ENCODE assay signal across 3 cellular contexts in the genomic region with DNA sequence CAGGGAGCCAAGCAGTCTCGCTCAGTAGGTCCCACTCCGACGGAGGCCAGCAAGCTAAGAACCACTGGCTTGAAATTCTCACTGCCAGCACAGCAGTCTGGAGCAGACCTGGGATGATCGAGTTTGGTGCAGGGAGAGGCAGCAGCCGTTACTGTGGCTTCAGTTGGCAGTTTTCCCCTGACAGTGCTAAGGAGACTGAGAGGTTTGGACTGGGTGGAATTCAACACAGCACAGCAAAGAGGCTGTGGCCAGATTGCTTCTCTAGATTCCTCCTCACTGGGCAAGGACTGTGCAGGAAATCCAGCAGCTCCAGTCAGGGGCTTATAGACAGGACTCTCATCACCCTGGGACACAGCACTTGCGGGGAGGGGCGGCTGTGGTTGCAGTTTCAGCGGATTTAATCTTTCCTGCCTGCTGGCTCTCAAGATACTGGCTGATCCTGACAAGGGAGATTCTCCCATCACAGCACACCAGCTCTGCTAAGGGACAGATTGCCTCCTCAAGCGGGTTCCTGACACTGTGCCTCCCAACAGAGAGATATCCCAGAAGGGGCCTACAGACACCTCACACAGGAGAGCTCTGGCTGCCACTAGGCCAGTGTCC.
TF ChIP-seq lines count a peak whose summit lies in the region.

No MANE protein-coding gene starts in this region.

TF ChIP-seq in SK-N-SH treated with all-trans-retinoic acid at 6 μM for 48 hours, 23 proteins besides CTCF, POLR2A, EP300 and RAD21:
- no peak for TF ChIP-seq TCF4 (CRISPR knock-in tag; IDR thresholded peaks at IDR 0.05; ENCODE audit: borderline replicate concordance)
- no peak for TF ChIP-seq TOX (CRISPR knock-in tag; IDR thresholded peaks at IDR 0.05; ENCODE audit: borderline replicate concordance)
- no peak for TF ChIP-seq ZNF565 (CRISPR knock-in tag; conservative IDR thresholded peaks at IDR 0.05; ENCODE audit: low read depth)
- no peak for TF ChIP-seq SNAI2 (CRISPR knock-in tag; IDR thresholded peaks at IDR 0.05)
- TF ChIP-seq, protein P1, sequence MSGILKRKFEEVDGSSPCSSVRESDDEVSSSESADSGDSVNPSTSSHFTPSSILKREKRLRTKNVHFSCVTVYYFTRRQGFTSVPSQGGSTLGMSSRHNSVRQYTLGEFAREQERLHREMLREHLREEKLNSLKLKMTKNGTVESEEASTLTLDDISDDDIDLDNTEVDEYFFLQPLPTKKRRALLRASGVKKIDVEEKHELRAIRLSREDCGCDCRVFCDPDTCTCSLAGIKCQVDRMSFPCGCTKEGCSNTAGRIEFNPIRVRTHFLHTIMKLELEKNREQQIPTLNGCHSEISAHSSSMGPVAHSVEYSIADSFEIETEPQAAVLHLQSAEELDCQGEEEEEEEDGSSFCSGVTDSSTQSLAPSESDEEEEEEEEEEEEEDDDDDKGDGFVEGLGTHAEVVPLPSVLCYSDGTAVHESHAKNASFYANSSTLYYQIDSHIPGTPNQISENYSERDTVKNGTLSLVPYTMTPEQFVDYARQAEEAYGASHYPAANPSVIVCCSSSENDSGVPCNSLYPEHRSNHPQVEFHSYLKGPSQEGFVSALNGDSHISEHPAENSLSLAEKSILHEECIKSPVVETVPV (CRISPR knock-in tag; IDR thresholded peaks at IDR 0.05) = no peak
- TF ChIP-seq ZNF8 (CRISPR knock-in tag; IDR thresholded peaks at IDR 0.05) = no peak
- TF ChIP-seq ZNF70 (CRISPR knock-in tag; IDR thresholded peaks at IDR 0.05) = no peak
- TF ChIP-seq, protein P2, sequence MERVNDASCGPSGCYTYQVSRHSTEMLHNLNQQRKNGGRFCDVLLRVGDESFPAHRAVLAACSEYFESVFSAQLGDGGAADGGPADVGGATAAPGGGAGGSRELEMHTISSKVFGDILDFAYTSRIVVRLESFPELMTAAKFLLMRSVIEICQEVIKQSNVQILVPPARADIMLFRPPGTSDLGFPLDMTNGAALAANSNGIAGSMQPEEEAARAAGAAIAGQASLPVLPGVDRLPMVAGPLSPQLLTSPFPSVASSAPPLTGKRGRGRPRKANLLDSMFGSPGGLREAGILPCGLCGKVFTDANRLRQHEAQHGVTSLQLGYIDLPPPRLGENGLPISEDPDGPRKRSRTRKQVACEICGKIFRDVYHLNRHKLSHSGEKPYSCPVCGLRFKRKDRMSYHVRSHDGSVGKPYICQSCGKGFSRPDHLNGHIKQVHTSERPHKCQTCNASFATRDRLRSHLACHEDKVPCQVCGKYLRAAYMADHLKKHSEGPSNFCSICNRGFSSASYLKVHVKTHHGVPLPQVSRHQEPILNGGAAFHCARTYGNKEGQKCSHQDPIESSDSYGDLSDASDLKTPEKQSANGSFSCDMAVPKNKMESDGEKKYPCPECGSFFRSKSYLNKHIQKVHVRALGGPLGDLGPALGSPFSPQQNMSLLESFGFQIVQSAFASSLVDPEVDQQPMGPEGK (CRISPR knock-in tag; IDR thresholded peaks at IDR 0.05; ENCODE audit: borderline replicate concordance) = no peak

TF ChIP-seq in SK-N-SH, 30 proteins besides CTCF, POLR2A, EP300 and RAD21:
- TF ChIP-seq, protein P3, sequence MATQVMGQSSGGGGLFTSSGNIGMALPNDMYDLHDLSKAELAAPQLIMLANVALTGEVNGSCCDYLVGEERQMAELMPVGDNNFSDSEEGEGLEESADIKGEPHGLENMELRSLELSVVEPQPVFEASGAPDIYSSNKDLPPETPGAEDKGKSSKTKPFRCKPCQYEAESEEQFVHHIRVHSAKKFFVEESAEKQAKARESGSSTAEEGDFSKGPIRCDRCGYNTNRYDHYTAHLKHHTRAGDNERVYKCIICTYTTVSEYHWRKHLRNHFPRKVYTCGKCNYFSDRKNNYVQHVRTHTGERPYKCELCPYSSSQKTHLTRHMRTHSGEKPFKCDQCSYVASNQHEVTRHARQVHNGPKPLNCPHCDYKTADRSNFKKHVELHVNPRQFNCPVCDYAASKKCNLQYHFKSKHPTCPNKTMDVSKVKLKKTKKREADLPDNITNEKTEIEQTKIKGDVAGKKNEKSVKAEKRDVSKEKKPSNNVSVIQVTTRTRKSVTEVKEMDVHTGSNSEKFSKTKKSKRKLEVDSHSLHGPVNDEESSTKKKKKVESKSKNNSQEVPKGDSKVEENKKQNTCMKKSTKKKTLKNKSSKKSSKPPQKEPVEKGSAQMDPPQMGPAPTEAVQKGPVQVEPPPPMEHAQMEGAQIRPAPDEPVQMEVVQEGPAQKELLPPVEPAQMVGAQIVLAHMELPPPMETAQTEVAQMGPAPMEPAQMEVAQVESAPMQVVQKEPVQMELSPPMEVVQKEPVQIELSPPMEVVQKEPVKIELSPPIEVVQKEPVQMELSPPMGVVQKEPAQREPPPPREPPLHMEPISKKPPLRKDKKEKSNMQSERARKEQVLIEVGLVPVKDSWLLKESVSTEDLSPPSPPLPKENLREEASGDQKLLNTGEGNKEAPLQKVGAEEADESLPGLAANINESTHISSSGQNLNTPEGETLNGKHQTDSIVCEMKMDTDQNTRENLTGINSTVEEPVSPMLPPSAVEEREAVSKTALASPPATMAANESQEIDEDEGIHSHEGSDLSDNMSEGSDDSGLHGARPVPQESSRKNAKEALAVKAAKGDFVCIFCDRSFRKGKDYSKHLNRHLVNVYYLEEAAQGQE (IDR thresholded peaks at IDR 0.05; ENCODE audit: low read depth, low read length) = no peak
- TF ChIP-seq ELF1 (IDR thresholded peaks at IDR 0.05) (no peak), SIN3A (IDR thresholded peaks at IDR 0.05; ENCODE audit: borderline replicate concordance, low read depth, low read length) (no peak), RCOR1 (IDR thresholded peaks at IDR 0.05; ENCODE audit: low read length) (no peak), SMC3 (IDR thresholded peaks at IDR 0.05; ENCODE audit: low read depth, low read length) (no peak), MXI1 (IDR thresholded peaks at IDR 0.05; ENCODE audit: low read depth, low read length) (no peak), JUND (IDR thresholded peaks at IDR 0.05) (no peak), EZH2phosphoT487 (IDR thresholded peaks at IDR 0.05; ENCODE audit: borderline replicate concordance, low read depth) (no peak), NFIC (IDR thresholded peaks at IDR 0.05; ENCODE audit: borderline replicate concordance) (no peak), TEAD4 (IDR thresholded peaks at IDR 0.05; ENCODE audit: borderline replicate concordance, insufficient read depth) (no peak), GABPA (IDR thresholded peaks at IDR 0.05; ENCODE audit: low read depth) (no peak), CHD2 (IDR thresholded peaks at IDR 0.05; ENCODE audit: low read length, partially characterized antibody) (no peak)
- TF ChIP-seq, protein P4, sequence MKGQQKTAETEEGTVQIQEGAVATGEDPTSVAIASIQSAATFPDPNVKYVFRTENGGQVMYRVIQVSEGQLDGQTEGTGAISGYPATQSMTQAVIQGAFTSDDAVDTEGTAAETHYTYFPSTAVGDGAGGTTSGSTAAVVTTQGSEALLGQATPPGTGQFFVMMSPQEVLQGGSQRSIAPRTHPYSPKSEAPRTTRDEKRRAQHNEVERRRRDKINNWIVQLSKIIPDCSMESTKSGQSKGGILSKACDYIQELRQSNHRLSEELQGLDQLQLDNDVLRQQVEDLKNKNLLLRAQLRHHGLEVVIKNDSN (IDR thresholded peaks at IDR 0.05; ENCODE audit: borderline replicate concordance, low read depth) = no peak
- TF ChIP-seq, protein P5, sequence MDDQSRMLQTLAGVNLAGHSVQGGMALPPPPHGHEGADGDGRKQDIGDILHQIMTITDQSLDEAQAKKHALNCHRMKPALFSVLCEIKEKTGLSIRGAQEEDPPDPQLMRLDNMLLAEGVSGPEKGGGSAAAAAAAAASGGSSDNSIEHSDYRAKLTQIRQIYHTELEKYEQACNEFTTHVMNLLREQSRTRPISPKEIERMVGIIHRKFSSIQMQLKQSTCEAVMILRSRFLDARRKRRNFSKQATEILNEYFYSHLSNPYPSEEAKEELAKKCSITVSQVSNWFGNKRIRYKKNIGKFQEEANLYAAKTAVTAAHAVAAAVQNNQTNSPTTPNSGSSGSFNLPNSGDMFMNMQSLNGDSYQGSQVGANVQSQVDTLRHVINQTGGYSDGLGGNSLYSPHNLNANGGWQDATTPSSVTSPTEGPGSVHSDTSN (IDR thresholded peaks at IDR 0.05) = no peak

TF ChIP-seq in H1, 55 proteins besides CTCF, POLR2A, EP300 and RAD21:
- TF ChIP-seq KDM1A (IDR thresholded peaks at IDR 0.05; ENCODE audit: borderline replicate concordance, low read length) = no peak
- no peak for TF ChIP-seq CREB1 (IDR thresholded peaks at IDR 0.05)
- TF ChIP-seq CTBP2 (IDR thresholded peaks at IDR 0.05; ENCODE audit: borderline replicate concordance, insufficient read depth, insufficient read length, low read length) = no peak
- TF ChIP-seq ZNF274 (IDR thresholded peaks at IDR 0.05; ENCODE audit: borderline replicate concordance, extremely low read depth, low read length) = no peak
- no peak for TF ChIP-seq SP4 (IDR thresholded peaks at IDR 0.05; ENCODE audit: low read length)
- no peak for TF ChIP-seq RBBP5 (IDR thresholded peaks at IDR 0.05; ENCODE audit: borderline replicate concordance, low read depth, low read length)
- no peak for TF ChIP-seq POU5F1 (IDR thresholded peaks at IDR 0.05; ENCODE audit: low read depth, low read length)
- TF ChIP-seq SAP30 (IDR thresholded peaks at IDR 0.05; ENCODE audit: insufficient read depth, insufficient replicate concordance, low read length) = no peak
- no peak for TF ChIP-seq GTF2F1 (IDR thresholded peaks at IDR 0.05; ENCODE audit: borderline replicate concordance, low read depth, low read length)
- TF ChIP-seq POLR2AphosphoS5 (IDR thresholded peaks at IDR 0.05; ENCODE audit: low read depth, low read length) = no peak
- no peak for TF ChIP-seq FOSL1 (IDR thresholded peaks at IDR 0.05; ENCODE audit: insufficient read depth, low read depth, low read length)
- TF ChIP-seq EZH2 (IDR thresholded peaks at IDR 0.05; ENCODE audit: low read depth, low read length, severe bottlenecking) = no peak
- no peak for TF ChIP-seq SIRT6 (IDR thresholded peaks at IDR 0.05; ENCODE audit: low read length)
- no peak for TF ChIP-seq CHD2 (IDR thresholded peaks at IDR 0.05; ENCODE audit: low read length)
TF ChIP-seq in H1: peak in this region for 0.
